27 cellular contexts compared by ENCODE assay signal in the genomic region with DNA sequence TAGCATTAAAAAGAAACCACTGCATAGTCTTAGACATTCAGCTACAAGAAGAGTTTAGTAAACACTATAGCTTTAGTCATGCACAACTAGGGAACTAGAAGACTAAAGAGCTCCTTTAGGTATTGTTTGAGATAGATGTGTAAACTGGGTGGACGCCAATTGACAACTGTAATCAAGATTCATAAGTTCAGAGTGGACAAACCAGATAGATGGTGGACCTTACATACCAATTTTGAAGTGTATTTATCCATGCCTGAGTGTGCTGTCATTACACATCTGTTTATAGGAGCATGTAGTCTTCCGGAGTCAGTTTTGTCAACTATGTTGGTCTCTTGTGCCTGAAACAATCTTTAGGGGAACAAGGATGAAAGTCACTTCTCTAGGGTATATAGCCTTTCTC.
"Had no signal": no experiment of that assay in that cellular context is flagged by ENCODE, and none has a peak within 500 bp of the region (broad histone marks: within the 10 kb centered on the region; RNA-seq: fewer than 3 reads in every experiment).

No MANE protein-coding gene starts in this region.

- DNase-seq: hypothalamus; immature natural killer cell; kidney; left colon; left lung; lower lobe of right lung; mesendoderm; naive B cell; natural killer cell; nephron progenitor cell; pancreas; posterior cingulate gyrus; retina; right cardiac atrium; spleen; stimulated activated CD4-positive, alpha-beta T cell treated with anti-CD3 and anti-CD28 coated beads, Interleukin-4, amount 100 ng/mL, for 24 hours; stimulated activated naive CD4-positive, alpha-beta T cell; tibial artery; trophoblast cell; upper lobe of right lung had no signal

- H3K4me3 Mint-ChIP-seq: immature natural killer cell; mesothelial cell of epicardium; naive B cell; natural killer cell; nephron progenitor cell; stimulated activated effector memory CD8-positive, alpha-beta T cell treated with anti-CD3 and anti-CD28 coated beads, Interleukin-12 subunit alpha, Interleukin-12 subunit beta, amount 100 ng/mL, for 72 hours; stimulated activated naive CD8-positive, alpha-beta T cell treated with anti-CD3 and anti-CD28 coated beads, Interleukin-15, Interleukin-2, amounts not matched to agents 100 ng/mL and 50 ng/mL, for 24 hours had no signal

- H3K36me3 Mint-ChIP-seq: mesothelial cell of epicardium; naive B cell; stimulated activated effector memory CD8-positive, alpha-beta T cell treated with anti-CD3 and anti-CD28 coated beads, Interleukin-12 subunit alpha, Interleukin-12 subunit beta, amount 100 ng/mL, for 72 hours had no signal

- H3K9me3 ChIP-seq: lower lobe of right lung, pancreas, prostate gland, suprapubic skin, thoracic aorta, tibial artery, upper lobe of right lung had no signal

- H3K27ac Mint-ChIP-seq: immature natural killer cell; mesothelial cell of epicardium; naive B cell; natural killer cell; nephron progenitor cell; stimulated activated effector memory CD8-positive, alpha-beta T cell treated with anti-CD3 and anti-CD28 coated beads, Interleukin-12 subunit alpha, Interleukin-12 subunit beta, amount 100 ng/mL, for 72 hours; stimulated activated naive CD8-positive, alpha-beta T cell treated with anti-CD3 and anti-CD28 coated beads, Interleukin-15, Interleukin-2, amounts not matched to agents 100 ng/mL and 50 ng/mL, for 24 hours had no signal

- H3K36me3 ChIP-seq: left lung, lower lobe of right lung, pancreas, prostate gland, spleen, suprapubic skin, thoracic aorta, tibial artery, upper lobe of right lung had no signal

- H3K4me1 ChIP-seq: left lung, lower lobe of right lung, pancreas, prostate gland, spleen, suprapubic skin, tibial artery, upper lobe of right lung had no signal

- H3K4me1 Mint-ChIP-seq: immature natural killer cell; mesothelial cell of epicardium; naive B cell; natural killer cell; nephron progenitor cell; stimulated activated effector memory CD8-positive, alpha-beta T cell treated with anti-CD3 and anti-CD28 coated beads, Interleukin-12 subunit alpha, Interleukin-12 subunit beta, amount 100 ng/mL, for 72 hours had no signal

- H3K4me3 ChIP-seq: left lung, lower lobe of right lung, pancreas, prostate gland, skin epidermis, spleen, suprapubic skin, thoracic aorta, tibial artery, upper lobe of right lung had no signal

- H3K27ac ChIP-seq: left lung, lower lobe of right lung, pancreas, prostate gland, skin epidermis, spleen, suprapubic skin, thoracic aorta, tibial artery, upper lobe of right lung had no signal

- H3K27me3 ChIP-seq: left lung, pancreas, spleen, suprapubic skin, tibial artery, upper lobe of right lung had no signal

- H3K9me3 Mint-ChIP-seq: mesothelial cell of epicardium, nephron progenitor cell had no signal

- H3K27me3 Mint-ChIP-seq: naive B cell; stimulated activated naive CD8-positive, alpha-beta T cell treated with anti-CD3 and anti-CD28 coated beads, Interleukin-15, Interleukin-2, amounts not matched to agents 100 ng/mL and 50 ng/mL, for 24 hours had no signal
